In genomic region chr3:186871403-186871924, GRCh38 we compare ENCODE assay signal across 1 cellular context.
A peak's percentile ranks its signal among the peaks of the same experiment; 100 is the strongest.
TF ChIP-seq lines count a peak whose summit lies in the region.

No MANE protein-coding gene starts in this region.

TF ChIP-seq in K562, 482 proteins besides CTCF, POLR2A, EP300 and RAD21 (continued from another document):
- TF ChIP-seq HBP1 (CRISPR knock-in tag; IDR thresholded peaks at IDR 0.05) (no peak), ZBTB33 (CRISPR knock-in tag; IDR thresholded peaks at IDR 0.05) (no peak), RBBP5 (IDR thresholded peaks at IDR 0.05; ENCODE audit: borderline replicate concordance, insufficient read depth, low read length, poor library complexity, severe bottlenecking) (no peak), MEF2A (IDR thresholded peaks at IDR 0.05; ENCODE audit: control insufficient read depth, low read depth, low read length) (no peak), ZHX1 (conservative IDR thresholded peaks at IDR 0.05; ENCODE audit: low read length) (no peak), PHTF2 (CRISPR knock-in tag; IDR thresholded peaks at IDR 0.05) (no peak), ZNF551 (CRISPR knock-in tag; IDR thresholded peaks at IDR 0.05) (no peak), NFIX (CRISPR knock-in tag; IDR thresholded peaks at IDR 0.05; ENCODE audit: low read depth) (no peak), CHD2 (IDR thresholded peaks at IDR 0.05; ENCODE audit: low read depth, low read length) (no peak), ZNF77 (CRISPR knock-in tag; IDR thresholded peaks at IDR 0.05) (no peak), ZNF384 (IDR thresholded peaks at IDR 0.05; ENCODE audit: low read depth, low read length) (no peak), AFF4 (CRISPR knock-in tag; IDR thresholded peaks at IDR 0.05) (no peak), ZNF764 (CRISPR knock-in tag; IDR thresholded peaks at IDR 0.05; ENCODE audit: low read depth) (no peak), MTA3 (IDR thresholded peaks at IDR 0.05; ENCODE audit: borderline replicate concordance) (peak; percentile 66; the same call in 1 of the 2 replicates), FUS (optimal IDR thresholded peaks at IDR 0.05; ENCODE audit: low read depth, low read length) (no peak), MECOM (CRISPR knock-in tag; IDR thresholded peaks at IDR 0.05) (no peak), ZBTB17 (CRISPR knock-in tag; IDR thresholded peaks at IDR 0.05) (0 out of 2 replicates have a peak, but pooled peaks have one; percentile 29), C11orf30 (IDR thresholded peaks at IDR 0.05; ENCODE audit: low read depth) (peak; percentile 93), CREB3L1 (IDR thresholded peaks at IDR 0.05; ENCODE audit: borderline replicate concordance, low read depth) (no peak), ILF3 (IDR thresholded peaks at IDR 0.05; ENCODE audit: borderline replicate concordance) (no peak), RBM34 (IDR thresholded peaks at IDR 0.05; ENCODE audit: borderline replicate concordance, insufficient read depth, low read length) (no peak), NR1H2 (CRISPR knock-in tag; IDR thresholded peaks at IDR 0.05) (no peak), MXD1 (CRISPR knock-in tag; IDR thresholded peaks at IDR 0.05; ENCODE audit: borderline replicate concordance, poor library complexity, severe bottlenecking) (no peak), HNRNPH1 (optimal IDR thresholded peaks at IDR 0.05; ENCODE audit: low read depth, low read length) (no peak), MIER1 (IDR thresholded peaks at IDR 0.05; ENCODE audit: low read depth) (no peak), CTBP1 (IDR thresholded peaks at IDR 0.05; ENCODE audit: borderline replicate concordance) (peak; percentile 61; the same call in 1 of the 2 replicates), ZNF518B (CRISPR knock-in tag; IDR thresholded peaks at IDR 0.05) (no peak), ZNF324 (CRISPR knock-in tag; IDR thresholded peaks at IDR 0.05) (no peak), ZNF609 (CRISPR knock-in tag; IDR thresholded peaks at IDR 0.05; ENCODE audit: borderline replicate concordance) (no peak), TCF7 (IDR thresholded peaks at IDR 0.05; ENCODE audit: borderline replicate concordance) (no peak), E2F5 (CRISPR knock-in tag; IDR thresholded peaks at IDR 0.05) (no peak), HMGXB4 (CRISPR knock-in tag; IDR thresholded peaks at IDR 0.05) (no peak), STAT5B (CRISPR knock-in tag; IDR thresholded peaks at IDR 0.05) (no peak), ZNF644 (tag; IDR thresholded peaks at IDR 0.05; ENCODE audit: low read depth) (no peak; the same call in 1 of the 2 replicates)
